Comparison of ENCODE assay signal across 18 cellular contexts in the genomic region with DNA sequence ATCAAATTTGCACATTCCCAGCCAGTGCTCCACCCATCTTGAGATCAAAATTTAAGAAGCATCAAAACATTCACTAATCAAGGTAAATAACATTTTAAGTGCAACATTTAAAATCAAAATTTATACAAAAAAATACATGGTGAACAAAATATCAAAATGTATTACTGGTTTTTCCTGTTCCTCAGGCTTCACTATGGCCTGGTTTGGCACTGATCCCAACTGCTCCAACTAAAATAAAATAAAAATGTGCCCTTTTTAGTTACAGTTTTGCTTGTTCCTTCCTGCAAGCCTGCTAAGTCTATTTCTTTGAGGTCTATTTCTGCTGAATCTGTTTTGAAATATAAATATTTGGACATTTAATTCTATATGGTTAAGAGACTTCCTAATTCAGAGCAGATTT.
"Had no signal": no experiment of that assay in that cellular context is flagged by ENCODE, and none has a peak within 500 bp of the region (broad histone marks: within the 10 kb centered on the region; RNA-seq: fewer than 3 reads in every experiment).

No MANE protein-coding gene starts in this region.

- H3K4me1 Mint-ChIP-seq: activated naive CD8-positive, alpha-beta T cell treated with anti-CD3 and anti-CD28 coated beads, Interleukin-2, amount 10 ng/mL, durations not matched to agents 7 days and 5 days had no signal

- H3K4me1 ChIP-seq: colonic mucosa had no signal

- H3K27ac ChIP-seq: colonic mucosa, suprapubic skin had no signal

- ATAC-seq: activated CD8-positive, alpha-beta T cell treated with anti-CD3 and anti-CD28 coated beads for 36 hours; left colon had no signal

- H3K27ac Mint-ChIP-seq: activated CD8-positive, alpha-beta T cell treated with anti-CD3 and anti-CD28 coated beads for 36 hours; activated naive CD8-positive, alpha-beta T cell treated with anti-CD3 and anti-CD28 coated beads, Interleukin-2, amount 10 ng/mL, durations not matched to agents 7 days and 5 days; activated T-helper 2 cell treated with anti-CD3 and anti-CD28 coated beads, Interferon-gamma antibody, Interleukin-2, Interleukin-4, amounts not matched to agents 10 μg/mL and 5 μg/mL and 100 μg/mL, durations not matched to agents 14 hours and 24 hours and 36 hours; stimulated activated naive CD8-positive, alpha-beta T cell treated with anti-CD3 and anti-CD28 coated beads, Interleukin-15, Interleukin-2, amounts not matched to agents 100 ng/mL and 50 ng/mL, for 24 hours; T-helper 2 cell treated with Interferon-gamma antibody and Interleukin-4, amounts not matched to agents 5 μg/mL and 100 μg/mL, for 36 hours had no signal

- H3K27me3 ChIP-seq: colonic mucosa, suprapubic skin had no signal

- H3K27me3 Mint-ChIP-seq: activated CD8-positive, alpha-beta T cell treated with anti-CD3 and anti-CD28 coated beads for 36 hours; brain had no signal

- H3K4me3 ChIP-seq: colonic mucosa, suprapubic skin had no signal

- H3K9me3 ChIP-seq: colonic mucosa, suprapubic skin had no signal

- H3K9me3 Mint-ChIP-seq: activated CD8-positive, alpha-beta T cell treated with anti-CD3 and anti-CD28 coated beads for 36 hours; activated naive CD8-positive, alpha-beta T cell treated with anti-CD3 and anti-CD28 coated beads, Interleukin-2, amount 10 ng/mL, durations not matched to agents 7 days and 5 days; activated T-helper 2 cell treated with anti-CD3 and anti-CD28 coated beads, Interferon-gamma antibody, Interleukin-2, Interleukin-4, amounts not matched to agents 10 μg/mL and 5 μg/mL and 100 μg/mL, durations not matched to agents 14 hours and 24 hours and 36 hours; brain had no signal

- DNase-seq: activated CD4-positive, alpha-beta T cell treated with anti-CD3 and anti-CD28 coated beads for 48 hours; activated CD4-positive, CD25-positive, alpha-beta regulatory T cell; activated CD8-positive, alpha-beta T cell treated with anti-CD3 and anti-CD28 coated beads for 36 hours; activated naive CD4-positive, alpha-beta T cell treated with Interleukin-2 at 50 U/mL for 16 hours; activated naive CD8-positive, alpha-beta T cell treated with anti-CD3 and anti-CD28 coated beads, Interleukin-2, amount 10 ng/mL, durations not matched to agents 7 days and 5 days; activated T-cell treated with anti-CD3 and anti-CD28 coated beads, Interleukin-2, amount 50 U/mL, for 1 hour; amygdala; central memory CD4-positive, alpha-beta T cell; colonic mucosa; hippocampal formation; left colon; occipital lobe; posterior cingulate gyrus had no signal

- H3K36me3 Mint-ChIP-seq: activated naive CD8-positive, alpha-beta T cell treated with anti-CD3 and anti-CD28 coated beads, Interleukin-2, amount 10 ng/mL, durations not matched to agents 7 days and 5 days; brain had no signal

- H3K4me3 Mint-ChIP-seq: activated CD8-positive, alpha-beta T cell treated with anti-CD3 and anti-CD28 coated beads for 36 hours; activated naive CD8-positive, alpha-beta T cell treated with anti-CD3 and anti-CD28 coated beads, Interleukin-2, amount 10 ng/mL, durations not matched to agents 7 days and 5 days; brain; stimulated activated naive CD8-positive, alpha-beta T cell treated with anti-CD3 and anti-CD28 coated beads, Interleukin-15, Interleukin-2, amounts not matched to agents 100 ng/mL and 50 ng/mL, for 24 hours; T-helper 2 cell treated with Interferon-gamma antibody and Interleukin-4, amounts not matched to agents 5 μg/mL and 100 μg/mL, for 36 hours had no signal

- H3K36me3 ChIP-seq: colonic mucosa, suprapubic skin had no signal
